In genomic region chr2:8281950-8282857, GRCh38 we compare ENCODE assay signal across 18 cellular contexts.
DNase-seq lines count a peak whose midpoint lies in the region; ATAC-seq and TF ChIP-seq lines count a peak whose summit lies in the region.
"Had no signal": no experiment of that assay in that cellular context is flagged by ENCODE, and none has a peak within 500 bp of the region (broad histone marks: within the 10 kb centered on the region; RNA-seq: fewer than 3 reads in every experiment).

No MANE protein-coding gene starts in this region.

- peaks cover 0 to 3% of the 10 kb centered on the region in 2 donors for H3K36me3 Mint-ChIP-seq in CD4-positive, alpha-beta memory T cell
- H3K36me3 Mint-ChIP-seq in natural killer cell = peaks cover 8% of the 10 kb centered on the region

- intact Hi-C loops in CD4-positive, alpha-beta memory T cell (cut with micrococcal nuclease) = no loop called here
- intact Hi-C loops in natural killer cell (cut with micrococcal nuclease) = loop anchor here (1.0 to 5.0 kb wide), 3 partner anchors 20 to 65 kb away; no protein-coding TSS in a partner anchor

- no peaks in the 10 kb centered on the region for H3K27me3 Mint-ChIP-seq in CD4-positive, alpha-beta memory T cell
- H3K27me3 Mint-ChIP-seq in natural killer cell (ENCODE audit: low read depth in 2 of 2) = no peaks in the 10 kb centered on the region

- H3K4me3 ChIP-seq in CD4-positive, alpha-beta memory T cell (ENCODE audit: low read length in 2 of 2) = no peak overlapping the region
- H3K4me3 ChIP-seq in adipocyte (ENCODE audit: low read length) = no peak overlapping the region
- H3K4me3 ChIP-seq: lung had no signal

- no peak for TF ChIP-seq CTCF in natural killer cell (IDR thresholded peaks at IDR 0.05)

- peaks cover 21% of the 10 kb centered on the region for H3K4me1 ChIP-seq in CD4-positive, alpha-beta memory T cell (ENCODE audit: insufficient read depth, low read length)
- H3K4me1 ChIP-seq in adipocyte (ENCODE audit: control insufficient read depth, insufficient read depth, low read length) = no peaks in the 10 kb centered on the region

- peak overlapping the region; percentile 79 to 88 (median 84) for H3K4me3 Mint-ChIP-seq in CD4-positive, alpha-beta memory T cell
- H3K4me3 Mint-ChIP-seq in natural killer cell = peak overlapping the region; percentile 99
- H3K4me3 Mint-ChIP-seq: H9 had no signal

- H3K27ac ChIP-seq in CD4-positive, alpha-beta memory T cell (ENCODE audit: low read depth, low read length) = peak overlapping the region; percentile 20

- CTCF ChIA-PET in CD4-positive, alpha-beta memory T cell (lab: Charles Lee; ENCODE audit: partially characterized antibody) = interaction anchor here (1.4 kb wide), 2 partner anchors 263 to 559 kb away, joined by 3 read pairs; no protein-coding TSS in a partner anchor

- H3K27ac Mint-ChIP-seq in CD4-positive, alpha-beta memory T cell = peak overlapping the region; percentile 62 to 93 (median 78)
- H3K27ac Mint-ChIP-seq in natural killer cell = peak overlapping the region; percentile 98 to 99

- H3K27me3 ChIP-seq in CD4-positive, alpha-beta memory T cell (ENCODE audit: insufficient read depth, low read length) = no peaks in the 10 kb centered on the region
- peaks cover 4% of the 10 kb centered on the region for H3K27me3 ChIP-seq in adipocyte (replicated peaks; ENCODE audit: control insufficient read depth, insufficient read depth, low read length)

- H3K36me3 ChIP-seq in CD4-positive, alpha-beta memory T cell (ENCODE audit: insufficient read depth, low read length) = no peaks in the 10 kb centered on the region
- H3K36me3 ChIP-seq in adipocyte (ENCODE audit: control insufficient read depth, insufficient read depth, low read length, severe bottlenecking) = no peaks in the 10 kb centered on the region

- H3K4me1 Mint-ChIP-seq in CD4-positive, alpha-beta memory T cell = peaks cover 12 to 49% (median 32%) of the 10 kb centered on the region in 4 donors
- peaks cover 67 to 84% of the 10 kb centered on the region in 2 donors for H3K4me1 Mint-ChIP-seq in natural killer cell

- peaks cover 0 to 2% (median 0%) of the 10 kb centered on the region in 8 donors for H3K9me3 Mint-ChIP-seq in CD4-positive, alpha-beta memory T cell
- no peaks in the 10 kb centered on the region for H3K9me3 Mint-ChIP-seq in natural killer cell
- H3K9me3 Mint-ChIP-seq: H9 had no signal

- peak; percentile 79 to 88 (median 82) for ATAC-seq in natural killer cell
- ATAC-seq in activated CD4-positive, CD25-positive, alpha-beta regulatory T cell treated with anti-CD3 and anti-CD28 coated beads, Interleukin-2, amount 50 U/mL, for 24 hours = no peak

- POLR2A ChIA-PET in CD4-positive, alpha-beta memory T cell (lab: Charles Lee; ENCODE audit: partially characterized antibody) = interaction anchor here (0.6 to 2.4 kb wide), 10 partner anchors 8 to 557 kb away, joined by 3 to 11 read pairs (median 3); partner anchors contain the start of gene ID2

- peak in 4 of 5 donors; percentile 25 to 48 (median 30) for DNase-seq in CD4-positive, alpha-beta memory T cell
- DNase-seq in NCI-H69 (lab: John Stamatoyannopoulos, UW) = peak; percentile 6
- DNase-seq in adipocyte (ENCODE audit: low read depth) = peak; percentile 47
- DNase-seq in natural killer cell = peak; percentile 51
- no peak for DNase-seq in middle frontal gyrus (ENCODE audit: extremely low spot score, low spot score)
- DNase-seq in RPMI8226 = no peak
- DNase-seq: activated CD4-positive, alpha-beta T cell treated with anti-CD3 and anti-CD28 coated beads, Interleukin-2, amount 50 U/mL, for 48 hours; activated naive CD4-positive, alpha-beta T cell treated with anti-CD3 and anti-CD28 coated beads, Interleukin-2, amount 50 U/mL, for 16 hours; C1 segment of cervical spinal cord; foreskin fibroblast; H9; NCI-H1092; NCI-H2171; occipital lobe; SIG-M5; stimulated activated naive CD4-positive, alpha-beta T cell had no signal

- no peak overlapping the region for H3K9ac ChIP-seq in adipocyte (ENCODE audit: low read length)

- no peaks in the 10 kb centered on the region for H3K9me3 ChIP-seq in CD4-positive, alpha-beta memory T cell (ENCODE audit: control insufficient read depth in 1 of 2, low read length in 2 of 2)
- H3K9me3 ChIP-seq in adipocyte (ENCODE audit: control insufficient read depth, low read length) = no peaks in the 10 kb centered on the region

Comparison
In these comparisons a context has a peak if more than half of its experiments do, and no peak if none do; other contexts are left out.
1. DNase-seq: peak in CD4-positive, alpha-beta memory T cell (4 of 5), NCI-H69 (single experiment), adipocyte (single experiment) and natural killer cell (single experiment); none in middle frontal gyrus (single experiment) and RPMI8226 (single experiment).
2. ATAC-seq: peak in natural killer cell (3 of 3); none in activated CD4-positive, CD25-positive, alpha-beta regulatory T cell treated with anti-CD3 and anti-CD28 coated beads, Interleukin-2, amount 50 U/mL, for 24 hours (0 of 2).